In the genomic region with DNA sequence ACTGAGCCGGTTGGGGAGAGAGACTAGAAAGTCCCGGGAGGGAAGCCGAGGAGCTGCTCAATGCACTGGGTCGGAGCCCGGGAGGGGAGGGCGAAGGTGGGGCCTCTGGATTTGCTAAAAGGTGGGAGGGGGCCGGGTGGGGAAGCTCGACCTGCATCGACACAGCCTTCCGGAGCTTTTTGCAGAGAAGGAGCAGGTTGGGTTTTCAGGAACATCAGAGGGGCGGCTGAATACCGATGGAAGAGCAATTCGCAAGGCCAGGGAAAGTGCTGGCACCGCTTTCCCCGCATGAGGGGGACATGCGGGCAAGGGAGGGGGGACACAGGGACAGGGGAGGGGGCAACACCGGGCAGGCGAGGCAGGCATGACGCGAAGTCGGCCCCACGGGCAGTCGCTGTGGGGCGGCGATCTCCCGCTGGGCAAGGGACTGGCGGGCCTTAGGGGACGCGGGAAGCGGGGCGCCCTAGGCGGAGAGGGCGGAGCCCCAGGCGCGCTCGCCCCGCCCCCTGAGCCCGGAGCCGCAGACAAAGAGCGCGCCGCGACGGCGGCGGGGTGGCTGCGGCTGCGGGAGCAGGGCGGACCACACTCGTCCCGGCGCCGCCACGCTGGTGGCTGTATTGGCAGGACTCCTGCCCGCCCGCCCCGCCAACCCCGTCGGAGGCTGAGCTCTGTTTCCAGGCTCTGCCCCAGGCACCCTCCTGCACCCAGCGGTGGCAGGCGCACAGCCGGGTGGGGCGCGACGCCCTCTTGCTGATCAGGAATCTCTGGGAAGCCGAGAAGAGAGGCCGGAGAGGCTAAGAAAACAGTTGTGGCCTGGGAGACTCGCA, we compare ENCODE assay signal across 9 cellular contexts. TPM values are rescaled to one million over a fixed set of nuclear protein-coding genes. Genes with fewer than 3 reads are reported as not detected.
A peak's percentile ranks its signal among the peaks of the same experiment; 100 is the strongest.
DNase-seq lines count a peak whose midpoint lies in the region; ATAC-seq and TF ChIP-seq lines count a peak whose summit lies in the region.
"Had no signal": no experiment of that assay in that cellular context is flagged by ENCODE, and none has a peak within 500 bp of the region (broad histone marks: within the 10 kb centered on the region; RNA-seq: fewer than 3 reads in every experiment).

No MANE protein-coding gene starts in this region.

- POLR2A ChIA-PET in activated naive CD8-positive, alpha-beta T cell treated with anti-CD3 and anti-CD28 coated beads, Interleukin-2, amount 10 ng/mL, durations not matched to agents 7 days and 5 days (lab: Charles Lee) = interaction anchor here (0.9 kb wide), 1 partner anchor 19 kb away, joined by 3 read pairs; no protein-coding TSS in a partner anchor

- H3K4me3 ChIP-seq in RWPE2 (ENCODE audit: severe bottlenecking) (peak overlapping the region; percentile 33), iPS-15b (ENCODE audit: low read depth, low read length) (peak overlapping the region; percentile 37)

- H3K27me3 Mint-ChIP-seq in activated naive CD8-positive, alpha-beta T cell treated with anti-CD3 and anti-CD28 coated beads, Interleukin-2, amount 10 ng/mL, durations not matched to agents 7 days and 5 days = peaks cover 13% of the 10 kb centered on the region

- H3K36me3 Mint-ChIP-seq in activated naive CD8-positive, alpha-beta T cell treated with anti-CD3 and anti-CD28 coated beads, Interleukin-2, amount 10 ng/mL, durations not matched to agents 7 days and 5 days = no peaks in the 10 kb centered on the region

- no peaks in the 10 kb centered on the region for H3K9me3 ChIP-seq in RWPE2 (ENCODE audit: severe bottlenecking)
- peaks cover 4% of the 10 kb centered on the region for H3K9me3 ChIP-seq in iPS-15b (ENCODE audit: control insufficient read depth, insufficient read depth, low read length)

- H3K9ac ChIP-seq in iPS-15b (ENCODE audit: low read depth, low read length) = peak overlapping the region; percentile 37

- ATAC-seq in RWPE2 (ENCODE audit: low read depth) (peak; percentile 88), GM21825 (IDR thresholded peaks at IDR 0.05; ENCODE audit: unreplicated experiment) (no peak), GM19395 (IDR thresholded peaks at IDR 0.05; ENCODE audit: unreplicated experiment) (no peak)
- ATAC-seq in activated naive CD8-positive, alpha-beta T cell treated with anti-CD3 and anti-CD28 coated beads, Interleukin-2, amount 10 ng/mL, durations not matched to agents 7 days and 5 days (ENCODE audit: low read depth) = peak; percentile 76

- H3K27me3 ChIP-seq in RWPE2 (ENCODE audit: insufficient read depth, poor library complexity, severe bottlenecking) = no peaks in the 10 kb centered on the region
- H3K27me3 ChIP-seq in iPS-15b (ENCODE audit: control insufficient read depth, insufficient read depth, low read length) = no peaks in the 10 kb centered on the region

- no peaks in the 10 kb centered on the region for H3K36me3 ChIP-seq in RWPE2 (ENCODE audit: low read depth)
- peaks cover 3% of the 10 kb centered on the region for H3K36me3 ChIP-seq in iPS-15b (ENCODE audit: control insufficient read depth, insufficient read depth, low read length)

- no peak overlapping the region for H3K27ac Mint-ChIP-seq in activated naive CD8-positive, alpha-beta T cell treated with anti-CD3 and anti-CD28 coated beads, Interleukin-2, amount 10 ng/mL, durations not matched to agents 7 days and 5 days

- no peaks in the 10 kb centered on the region for H3K4me1 ChIP-seq in RWPE2 (ENCODE audit: insufficient read depth, poor library complexity, severe bottlenecking)
- H3K4me1 ChIP-seq in iPS-15b (ENCODE audit: control insufficient read depth, insufficient read depth, low read length) = no peaks in the 10 kb centered on the region

- TF ChIP-seq CTCF in RWPE2 (IDR thresholded peaks at IDR 0.05; ENCODE audit: poor library complexity, severe bottlenecking) = no peak

- DNase-seq in NCI-H1417 (lab: John Stamatoyannopoulos, UW) (peak; percentile 76 to 85 (median 79)), NCI-H1417 treated with DMSO at 0.1 percent for 48 hours (lab: John Stamatoyannopoulos, UW) (no peak), RWPE2 (ENCODE audit: low spot score) (peak; percentile 37)
- peak; percentile 76 for DNase-seq in activated naive CD8-positive, alpha-beta T cell treated with anti-CD3 and anti-CD28 coated beads, Interleukin-2, amount 10 ng/mL, durations not matched to agents 7 days and 5 days
- DNase-seq in stimulated activated CD4-positive, alpha-beta T cell treated with anti-CD3 and anti-CD28 coated beads, Interleukin-15, amount 100 ng/mL, for 1 hour (ENCODE audit: low read depth in 1 of 2, low spot score in 1 of 2) = peak; percentile 28 to 35

- peaks cover 26% of the 10 kb centered on the region for H3K4me1 Mint-ChIP-seq in activated naive CD8-positive, alpha-beta T cell treated with anti-CD3 and anti-CD28 coated beads, Interleukin-2, amount 10 ng/mL, durations not matched to agents 7 days and 5 days

- H3K4me3 Mint-ChIP-seq in activated naive CD8-positive, alpha-beta T cell treated with anti-CD3 and anti-CD28 coated beads, Interleukin-2, amount 10 ng/mL, durations not matched to agents 7 days and 5 days = peak overlapping the region; percentile 42

- H3K9me3 Mint-ChIP-seq in activated naive CD8-positive, alpha-beta T cell treated with anti-CD3 and anti-CD28 coated beads, Interleukin-2, amount 10 ng/mL, durations not matched to agents 7 days and 5 days = no peaks in the 10 kb centered on the region

- H3K27ac ChIP-seq in RWPE2 (ENCODE audit: poor library complexity, severe bottlenecking) = no peak overlapping the region

RNA-seq across cellular contexts. Expression of a gene that starts 11.6 kb away (rescaled TPM):
- total RNA-seq in activated naive CD8-positive, alpha-beta T cell treated with anti-CD3 and anti-CD28 coated beads, Interleukin-2, amount 10 ng/mL, durations not matched to agents 7 days and 5 days = 1 to 10 TPM in 1 of 2 experiments, under 1 TPM in 1; 0.80 to 1.1 TPM

RNA-seq across cellular contexts. Expression of a gene that starts 24.3 kb away (rescaled TPM):
- 100 to 1,000 TPM; 158 to 162 TPM for total RNA-seq in activated naive CD8-positive, alpha-beta T cell treated with anti-CD3 and anti-CD28 coated beads, Interleukin-2, amount 10 ng/mL, durations not matched to agents 7 days and 5 days

RNA-seq across cellular contexts. Expression of a gene that starts 24.6 kb away (rescaled TPM):
- total RNA-seq in activated naive CD8-positive, alpha-beta T cell treated with anti-CD3 and anti-CD28 coated beads, Interleukin-2, amount 10 ng/mL, durations not matched to agents 7 days and 5 days = 10 to 100 TPM; 66.3 to 67.1 TPM

RNA-seq across cellular contexts. Expression of a gene that starts 37.9 kb away (rescaled TPM):
- total RNA-seq in activated naive CD8-positive, alpha-beta T cell treated with anti-CD3 and anti-CD28 coated beads, Interleukin-2, amount 10 ng/mL, durations not matched to agents 7 days and 5 days = not detected
- total RNA-seq: activated CD8-positive, alpha-beta memory T cell treated with anti-CD3 and anti-CD28 coated beads for 36 hours had no signal

RNA-seq across cellular contexts. Expression of a gene that starts 54.7 kb away (rescaled TPM):
- total RNA-seq in activated naive CD8-positive, alpha-beta T cell treated with anti-CD3 and anti-CD28 coated beads, Interleukin-2, amount 10 ng/mL, durations not matched to agents 7 days and 5 days = 1 to 10 TPM; 1.3 to 2.1 TPM

Comparison
In these comparisons a context has a peak if more than half of its experiments do, and no peak if none do; other contexts are left out.
1. ATAC-seq: peak in RWPE2 (single experiment) and activated naive CD8-positive, alpha-beta T cell treated with anti-CD3 and anti-CD28 coated beads, Interleukin-2, amount 10 ng/mL, durations not matched to agents 7 days and 5 days (single experiment); none in GM21825 (single experiment) and GM19395 (single experiment).